2 cellular contexts compared by ENCODE assay signal in the genomic region with DNA sequence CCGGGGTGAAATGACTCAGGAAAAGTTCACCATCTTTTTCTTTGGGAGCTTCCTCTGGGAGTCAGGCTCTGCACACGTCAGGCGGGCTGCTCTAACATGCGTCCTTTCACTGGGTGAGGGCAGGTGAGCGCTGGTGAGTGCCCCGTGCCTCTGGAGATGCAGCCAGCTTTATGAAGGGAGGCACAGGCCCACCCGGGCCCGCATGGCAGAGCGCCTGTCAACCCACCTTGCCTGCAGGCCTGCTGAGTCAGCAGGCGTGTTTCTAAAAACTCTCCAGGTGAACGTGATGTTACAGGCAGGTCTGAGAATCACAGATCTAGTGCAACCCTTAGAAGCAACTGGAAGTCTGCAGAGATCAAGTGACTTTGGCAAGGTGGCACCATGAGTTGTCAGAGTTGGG.
TF ChIP-seq lines count a peak whose summit lies in the region.

No MANE protein-coding gene starts in this region.

TF ChIP-seq in K562, 482 proteins besides CTCF, POLR2A, EP300 and RAD21:
- TF ChIP-seq MAFG (tag; conservative IDR thresholded peaks at IDR 0.05): peak; percentile 30; the same call in 1 of the 2 replicates
- peak; percentile 55 for TF ChIP-seq C11orf30 (IDR thresholded peaks at IDR 0.05; ENCODE audit: low read depth)
- no peak for TF ChIP-seq ZNF444 (CRISPR knock-in tag; IDR thresholded peaks at IDR 0.05)
- peak; percentile 55 for TF ChIP-seq ZNF316 (IDR thresholded peaks at IDR 0.05)
- 0 out of 2 replicates have a peak, but pooled peaks have one; percentile 32 for TF ChIP-seq POLR2G (IDR thresholded peaks at IDR 0.05; ENCODE audit: low read depth, low read length)

TF ChIP-seq in HepG2, 621 proteins besides CTCF, POLR2A, EP300 and RAD21:
- TF ChIP-seq POLR2G (IDR thresholded peaks at IDR 0.05; ENCODE audit: low read depth, low read length) (0 out of 2 replicates have a peak, but pooled peaks have one; percentile 24), RFX5 (IDR thresholded peaks at IDR 0.05; ENCODE audit: low read depth, low read length) (no peak), ZNF672 (CRISPR knock-in tag; IDR thresholded peaks at IDR 0.05) (no peak), MAFF (IDR thresholded peaks at IDR 0.05; ENCODE audit: low read depth, low read length) (peak; percentile 57), ATRX (CRISPR knock-in tag; IDR thresholded peaks at IDR 0.05; ENCODE audit: borderline replicate concordance) (no peak), ZMAT3 (CRISPR knock-in tag; conservative IDR thresholded peaks at IDR 0.05) (no peak), ZNF614 (CRISPR knock-in tag; IDR thresholded peaks at IDR 0.05; ENCODE audit: borderline replicate concordance) (no peak), MAFK (conservative IDR thresholded peaks at IDR 0.05 in 1 of 2, IDR thresholded peaks at IDR 0.05 in 1 of 2; ENCODE audit: low read length in 2 of 2) (peak; percentile 79 to 82)
- TF ChIP-seq, protein P1, sequence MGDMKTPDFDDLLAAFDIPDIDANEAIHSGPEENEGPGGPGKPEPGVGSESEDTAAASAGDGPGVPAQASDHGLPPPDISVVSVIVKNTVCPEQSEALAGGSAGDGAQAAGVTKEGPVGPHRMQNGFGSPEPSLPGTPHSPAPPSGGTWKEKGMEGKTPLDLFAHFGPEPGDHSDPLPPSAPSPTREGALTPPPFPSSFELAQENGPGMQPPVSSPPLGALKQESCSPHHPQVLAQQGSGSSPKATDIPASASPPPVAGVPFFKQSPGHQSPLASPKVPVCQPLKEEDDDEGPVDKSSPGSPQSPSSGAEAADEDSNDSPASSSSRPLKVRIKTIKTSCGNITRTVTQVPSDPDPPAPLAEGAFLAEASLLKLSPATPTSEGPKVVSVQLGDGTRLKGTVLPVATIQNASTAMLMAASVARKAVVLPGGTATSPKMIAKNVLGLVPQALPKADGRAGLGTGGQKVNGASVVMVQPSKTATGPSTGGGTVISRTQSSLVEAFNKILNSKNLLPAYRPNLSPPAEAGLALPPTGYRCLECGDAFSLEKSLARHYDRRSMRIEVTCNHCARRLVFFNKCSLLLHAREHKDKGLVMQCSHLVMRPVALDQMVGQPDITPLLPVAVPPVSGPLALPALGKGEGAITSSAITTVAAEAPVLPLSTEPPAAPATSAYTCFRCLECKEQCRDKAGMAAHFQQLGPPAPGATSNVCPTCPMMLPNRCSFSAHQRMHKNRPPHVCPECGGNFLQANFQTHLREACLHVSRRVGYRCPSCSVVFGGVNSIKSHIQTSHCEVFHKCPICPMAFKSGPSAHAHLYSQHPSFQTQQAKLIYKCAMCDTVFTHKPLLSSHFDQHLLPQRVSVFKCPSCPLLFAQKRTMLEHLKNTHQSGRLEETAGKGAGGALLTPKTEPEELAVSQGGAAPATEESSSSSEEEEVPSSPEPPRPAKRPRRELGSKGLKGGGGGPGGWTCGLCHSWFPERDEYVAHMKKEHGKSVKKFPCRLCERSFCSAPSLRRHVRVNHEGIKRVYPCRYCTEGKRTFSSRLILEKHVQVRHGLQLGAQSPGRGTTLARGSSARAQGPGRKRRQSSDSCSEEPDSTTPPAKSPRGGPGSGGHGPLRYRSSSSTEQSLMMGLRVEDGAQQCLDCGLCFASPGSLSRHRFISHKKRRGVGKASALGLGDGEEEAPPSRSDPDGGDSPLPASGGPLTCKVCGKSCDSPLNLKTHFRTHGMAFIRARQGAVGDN (CRISPR knock-in tag; IDR thresholded peaks at IDR 0.05): peak; percentile 6; the same call in 1 of the 2 replicates
- TF ChIP-seq, protein P2, sequence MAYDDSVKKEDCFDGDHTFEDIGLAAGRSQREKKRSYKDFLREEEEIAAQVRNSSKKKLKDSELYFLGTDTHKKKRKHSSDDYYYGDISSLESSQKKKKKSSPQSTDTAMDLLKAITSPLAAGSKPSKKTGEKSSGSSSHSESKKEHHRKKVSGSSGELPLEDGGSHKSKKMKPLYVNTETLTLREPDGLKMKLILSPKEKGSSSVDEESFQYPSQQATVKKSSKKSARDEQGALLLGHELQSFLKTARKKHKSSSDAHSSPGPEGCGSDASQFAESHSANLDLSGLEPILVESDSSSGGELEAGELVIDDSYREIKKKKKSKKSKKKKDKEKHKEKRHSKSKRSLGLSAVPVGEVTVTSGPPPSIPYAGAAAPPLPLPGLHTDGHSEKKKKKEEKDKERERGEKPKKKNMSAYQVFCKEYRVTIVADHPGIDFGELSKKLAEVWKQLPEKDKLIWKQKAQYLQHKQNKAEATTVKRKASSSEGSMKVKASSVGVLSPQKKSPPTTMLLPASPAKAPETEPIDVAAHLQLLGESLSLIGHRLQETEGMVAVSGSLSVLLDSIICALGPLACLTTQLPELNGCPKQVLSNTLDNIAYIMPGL (CRISPR knock-in tag; IDR thresholded peaks at IDR 0.05; ENCODE audit: borderline replicate concordance in 1 of 2, low read depth in 1 of 2): no peak
